Comparison of ENCODE assay signal across 23 cellular contexts in genomic region chr5:172999974-173000373, GRCh38. TPM values are rescaled to one million over a fixed set of nuclear protein-coding genes. Genes with fewer than 3 reads are reported as not detected.
DNase-seq lines count a peak whose midpoint lies in the region; ATAC-seq and TF ChIP-seq lines count a peak whose summit lies in the region.
"Had no signal": no experiment of that assay in that cellular context is flagged by ENCODE, and none has a peak within 500 bp of the region (broad histone marks: within the 10 kb centered on the region; RNA-seq: fewer than 3 reads in every experiment).

No MANE protein-coding gene starts in this region.

- peaks cover 100% of the 10 kb centered on the region for H3K79me2 ChIP-seq in SK-N-SH (ENCODE audit: insufficient read depth)

- peaks cover 26% of the 10 kb centered on the region for H3K36me3 Mint-ChIP-seq in activated CD4-positive, alpha-beta memory T cell treated with anti-CD3 and anti-CD28 coated beads for 36 hours
- peaks cover 25% of the 10 kb centered on the region for H3K36me3 Mint-ChIP-seq in activated CD4-positive, alpha-beta memory T cell treated with anti-CD3 and anti-CD28 coated beads, Interleukin-2, amount 10 ng/mL, durations not matched to agents 7 days and 5 days (ENCODE audit: low read depth)
- peaks cover 5% of the 10 kb centered on the region for H3K36me3 Mint-ChIP-seq in IgD-negative memory B cell
- H3K36me3 Mint-ChIP-seq in stimulated activated effector memory CD8-positive, alpha-beta T cell treated with anti-CD3 and anti-CD28 coated beads, Interleukin-12 subunit alpha, Interleukin-12 subunit beta, amount 100 ng/mL, for 72 hours, result peaks cover 58% of the 10 kb centered on the region

- TF ChIP-seq POLR2A in esophagus muscularis mucosa (IDR thresholded peaks at IDR 0.05; ENCODE audit: low read depth), result no peak

- H4K20me1 ChIP-seq in SK-N-SH (ENCODE audit: insufficient read depth), result peaks cover 37% of the 10 kb centered on the region

- H3K9me2 ChIP-seq in SK-N-SH, result no peaks in the 10 kb centered on the region

- POLR2A ChIA-PET in activated CD4-positive, alpha-beta memory T cell treated with anti-CD3 and anti-CD28 coated beads for 36 hours (lab: Charles Lee), result no interaction called here
- POLR2A ChIA-PET in activated CD4-positive, alpha-beta memory T cell treated with anti-CD3 and anti-CD28 coated beads, Interleukin-2, amount 10 ng/mL, durations not matched to agents 7 days and 5 days (lab: Charles Lee), result interaction anchor here (1.5 to 3.5 kb wide), 2 partner anchors 16 to 34 kb away, joined by 4 to 13 read pairs; partner anchors contain the start of gene ATP6V0E1
- POLR2A ChIA-PET in SK-N-SH (lab: Yijun Ruan, JAX), result no interaction called here

- TF ChIP-seq EP300 in esophagus muscularis mucosa (IDR thresholded peaks at IDR 0.05) (no peak), SK-N-SH (IDR thresholded peaks at IDR 0.05; ENCODE audit: borderline replicate concordance in 1 of 2, low read depth in 1 of 2, low read length in 1 of 2) (no peak)

- ATAC-seq in stimulated activated effector memory CD8-positive, alpha-beta T cell treated with anti-CD3 and anti-CD28 coated beads, Interleukin-12 subunit alpha, Interleukin-12 subunit beta, amount 100 ng/mL, for 72 hours, result no peak
- no peak for ATAC-seq in HG02642 (IDR thresholded peaks at IDR 0.05; ENCODE audit: poor library complexity, unreplicated experiment)
- ATAC-seq: effector memory CD8-positive, alpha-beta T cell; GM12878 had no signal

- intact Hi-C loops in activated CD4-positive, alpha-beta memory T cell treated with anti-CD3 and anti-CD28 coated beads for 36 hours (cut with micrococcal nuclease), result no loop called here
- intact Hi-C loops in esophagus muscularis mucosa (cut with DNase I), result no loop called here

- H3K36me3 ChIP-seq in esophagus muscularis mucosa (peaks cover 17 to 36% (median 24%) of the 10 kb centered on the region in 4 donors), SK-N-SH (replicated peaks in 1 of 2; ENCODE audit: control insufficient read depth in 1 of 2, insufficient read depth in 2 of 2, low read length in 1 of 2) (peaks cover 3 to 34% of the 10 kb centered on the region in 2 experiments)

- H3F3A ChIP-seq in SK-N-SH (replicated peaks; ENCODE audit: insufficient read depth), result peaks cover 5% of the 10 kb centered on the region

- H2AFZ ChIP-seq in SK-N-SH (ENCODE audit: low read depth), result no peak overlapping the region

- H3K27ac ChIP-seq in esophagus muscularis mucosa (replicated peaks in 1 of 4) (peak overlapping the region; percentile 26 to 60 (median 38)), SK-N-SH (ENCODE audit: low read depth in 2 of 2, low read length in 1 of 2) (no peak overlapping the region)
- H3K27ac ChIP-seq: pancreas had no signal

- no peak overlapping the region for H3K9ac ChIP-seq in SK-N-SH

- no peak overlapping the region for H3K4me3 Mint-ChIP-seq in activated CD4-positive, alpha-beta memory T cell treated with anti-CD3 and anti-CD28 coated beads for 36 hours
- no peak overlapping the region for H3K4me3 Mint-ChIP-seq in activated CD4-positive, alpha-beta memory T cell treated with anti-CD3 and anti-CD28 coated beads, Interleukin-2, amount 10 ng/mL, durations not matched to agents 7 days and 5 days
- H3K4me3 Mint-ChIP-seq in IgD-negative memory B cell, result no peak overlapping the region
- H3K4me3 Mint-ChIP-seq in stimulated activated effector memory CD8-positive, alpha-beta T cell treated with anti-CD3 and anti-CD28 coated beads, Interleukin-12 subunit alpha, Interleukin-12 subunit beta, amount 100 ng/mL, for 72 hours, result no peak overlapping the region
- H3K4me3 Mint-ChIP-seq: activated B cell treated with CpG ODN at 0.5 μM for 24 hours; effector memory CD8-positive, alpha-beta T cell; mesothelial cell of epicardium; nephron had no signal

- TF ChIP-seq CTCF in esophagus muscularis mucosa (IDR thresholded peaks at IDR 0.05) (no peak), SK-N-SH (IDR thresholded peaks at IDR 0.05) (no peak)

- 33% methylated on average over 1 of the region's 1 CpG for WGBS in esophagus muscularis mucosa
- whole genome bisulfite sequencing in SK-N-SH (ENCODE audit: low lambda C conversion rate), result 100% methylated on average over 1 of the region's 1 CpG

- no peaks in the 10 kb centered on the region for H3K27me3 Mint-ChIP-seq in activated CD4-positive, alpha-beta memory T cell treated with anti-CD3 and anti-CD28 coated beads for 36 hours
- no peaks in the 10 kb centered on the region for H3K27me3 Mint-ChIP-seq in activated CD4-positive, alpha-beta memory T cell treated with anti-CD3 and anti-CD28 coated beads, Interleukin-2, amount 10 ng/mL, durations not matched to agents 7 days and 5 days
- no peaks in the 10 kb centered on the region for H3K27me3 Mint-ChIP-seq in IgD-negative memory B cell
- H3K27me3 Mint-ChIP-seq: activated B cell treated with CpG ODN at 0.5 μM for 24 hours; effector memory CD8-positive, alpha-beta T cell had no signal

- H3K4me1 ChIP-seq in esophagus muscularis mucosa (peaks cover 37 to 57% (median 45%) of the 10 kb centered on the region in 4 donors), SK-N-SH (ENCODE audit: control insufficient read depth in 1 of 2, insufficient read depth in 2 of 2, low read depth in 1 of 2, low read length in 1 of 2) (peaks cover 3 to 4% of the 10 kb centered on the region in 2 experiments; a peak in 1 of 4 replicates)
- H3K4me1 ChIP-seq: HAP-1 had no signal

- CTCF ChIA-PET in activated CD4-positive, alpha-beta memory T cell treated with anti-CD3 and anti-CD28 coated beads for 36 hours (lab: Charles Lee), result interaction anchor here (1.6 kb wide), 1 partner anchor 15 kb away, joined by 5 read pairs; no protein-coding TSS in a partner anchor
- CTCF ChIA-PET in activated CD4-positive, alpha-beta memory T cell treated with anti-CD3 and anti-CD28 coated beads, Interleukin-2, amount 10 ng/mL, durations not matched to agents 7 days and 5 days (lab: Charles Lee), result no interaction called here
- CTCF ChIA-PET in SK-N-SH (lab: Yijun Ruan, JAX), result interaction anchor here (0.5 to 0.6 kb wide), 2 partner anchors 293 to 1827 kb away, joined by 3 read pairs; no protein-coding TSS in a partner anchor

- H3K4me3 ChIP-seq in esophagus muscularis mucosa, result no peak overlapping the region
- no peak overlapping the region for H3K4me3 ChIP-seq in SK-N-SH (ENCODE audit: low read depth in 2 of 2, low read length in 1 of 2)
- H3K4me3 ChIP-seq: GM12878, HAP-1, pancreas, thyroid gland had no signal

- H3K27me3 ChIP-seq in esophagus muscularis mucosa (peaks cover 0 to 3% (median 0%) of the 10 kb centered on the region in 4 donors), SK-N-SH (ENCODE audit: insufficient read depth) (no peaks in the 10 kb centered on the region)
- H3K27me3 ChIP-seq: pancreas, thyroid gland had no signal

- H3K9me3 Mint-ChIP-seq in activated CD4-positive, alpha-beta memory T cell treated with anti-CD3 and anti-CD28 coated beads for 36 hours, result no peaks in the 10 kb centered on the region
- H3K9me3 Mint-ChIP-seq in activated CD4-positive, alpha-beta memory T cell treated with anti-CD3 and anti-CD28 coated beads, Interleukin-2, amount 10 ng/mL, durations not matched to agents 7 days and 5 days, result no peaks in the 10 kb centered on the region
- no peaks in the 10 kb centered on the region for H3K9me3 Mint-ChIP-seq in IgD-negative memory B cell
- H3K9me3 Mint-ChIP-seq in stimulated activated effector memory CD8-positive, alpha-beta T cell treated with anti-CD3 and anti-CD28 coated beads, Interleukin-12 subunit alpha, Interleukin-12 subunit beta, amount 100 ng/mL, for 72 hours, result no peaks in the 10 kb centered on the region
- H3K9me3 Mint-ChIP-seq: activated B cell treated with CpG ODN at 0.5 μM for 24 hours; effector memory CD8-positive, alpha-beta T cell; mesothelial cell of epicardium; nephron had no signal

- no peak overlapping the region for H3K4me2 ChIP-seq in SK-N-SH

- peak overlapping the region; percentile 9 for H3K27ac Mint-ChIP-seq in activated CD4-positive, alpha-beta memory T cell treated with anti-CD3 and anti-CD28 coated beads for 36 hours
- H3K27ac Mint-ChIP-seq in activated CD4-positive, alpha-beta memory T cell treated with anti-CD3 and anti-CD28 coated beads, Interleukin-2, amount 10 ng/mL, durations not matched to agents 7 days and 5 days, result no peak overlapping the region
- H3K27ac Mint-ChIP-seq in IgD-negative memory B cell, result peak overlapping the region in 2 of 3 donors; percentile 2 to 86
- H3K27ac Mint-ChIP-seq in stimulated activated effector memory CD8-positive, alpha-beta T cell treated with anti-CD3 and anti-CD28 coated beads, Interleukin-12 subunit alpha, Interleukin-12 subunit beta, amount 100 ng/mL, for 72 hours, result peak overlapping the region; percentile 52
- H3K27ac Mint-ChIP-seq: activated B cell treated with CpG ODN at 0.5 μM for 24 hours, mesothelial cell of epicardium had no signal

- H3K4me1 Mint-ChIP-seq in activated CD4-positive, alpha-beta memory T cell treated with anti-CD3 and anti-CD28 coated beads for 36 hours (ENCODE audit: low read depth), result peaks cover 72% of the 10 kb centered on the region
- H3K4me1 Mint-ChIP-seq in activated CD4-positive, alpha-beta memory T cell treated with anti-CD3 and anti-CD28 coated beads, Interleukin-2, amount 10 ng/mL, durations not matched to agents 7 days and 5 days, result peaks cover 44% of the 10 kb centered on the region
- H3K4me1 Mint-ChIP-seq in IgD-negative memory B cell, result peaks cover 47 to 51% (median 49%) of the 10 kb centered on the region in 3 donors
- H3K4me1 Mint-ChIP-seq in stimulated activated effector memory CD8-positive, alpha-beta T cell treated with anti-CD3 and anti-CD28 coated beads, Interleukin-12 subunit alpha, Interleukin-12 subunit beta, amount 100 ng/mL, for 72 hours, result peaks cover 42% of the 10 kb centered on the region
- H3K4me1 Mint-ChIP-seq: mesothelial cell of epicardium had no signal

- DNase-seq in activated CD4-positive, alpha-beta memory T cell treated with anti-CD3 and anti-CD28 coated beads for 36 hours, result no peak
- no peak for DNase-seq in activated CD4-positive, alpha-beta memory T cell treated with anti-CD3 and anti-CD28 coated beads, Interleukin-2, amount 10 ng/mL, durations not matched to agents 7 days and 5 days
- DNase-seq in esophagus muscularis mucosa (ENCODE audit: extremely low spot score) (no peak), NCI-H748 treated with DMSO at 0.1 percent for 48 hours (lab: John Stamatoyannopoulos, UW) (no peak), SK-N-SH (no peak)
- no peak for DNase-seq in stimulated activated effector memory CD8-positive, alpha-beta T cell treated with anti-CD3 and anti-CD28 coated beads, Interleukin-12 subunit alpha, Interleukin-12 subunit beta, amount 100 ng/mL, for 72 hours (ENCODE audit: low spot score in 2 of 2)
- DNase-seq: activated B cell treated with CpG ODN at 0.5 μM for 24 hours; COR-L47; DMS79 treated with DMSO at 0.1 percent for 48 hours; effector memory CD8-positive, alpha-beta T cell; KBM-7; MV-4-11; NCI-H187; NCI-H69; pancreas; T-helper 9 cell had no signal

- no peak for TF ChIP-seq RAD21 in SK-N-SH (IDR thresholded peaks at IDR 0.05; ENCODE audit: low read length)

- H3K9me3 ChIP-seq in esophagus muscularis mucosa, result no peaks in the 10 kb centered on the region
- no peaks in the 10 kb centered on the region for H3K9me3 ChIP-seq in SK-N-SH
- H3K9me3 ChIP-seq: HAP-1, pancreas, thyroid gland had no signal

RNA-seq across cellular contexts. Expression of gene ATP6V0E1, which starts 16.4 kb away (rescaled TPM):
- total RNA-seq in activated CD4-positive, alpha-beta memory T cell treated with anti-CD3 and anti-CD28 coated beads for 36 hours, result 100 to 1,000 TPM; 116 to 121 TPM
- total RNA-seq in activated CD4-positive, alpha-beta memory T cell treated with anti-CD3 and anti-CD28 coated beads, Interleukin-2, amount 10 ng/mL, durations not matched to agents 7 days and 5 days, result 100 to 1,000 TPM; 163 to 166 TPM
- 427 TPM for polyA plus RNA-seq in IgD-negative memory B cell
- 100 to 1,000 TPM; 106 to 210 (median 133) TPM for total RNA-seq in esophagus muscularis mucosa
- 215 and 243 TPM in 2 replicates for polyA plus RNA-seq in SK-N-SH (2012; rRNA removed)
- polyA plus RNA-seq in SK-N-SH (2012; cell fraction: cytosol; rRNA removed), result 278 and 338 TPM in 2 replicates
- 73.7 and 85.6 TPM in 2 replicates for polyA plus RNA-seq in SK-N-SH (2012; cell fraction: nucleus; rRNA removed)

RNA-seq across cellular contexts. Expression of gene RPL26L1, which starts 40.8 kb away (rescaled TPM):
- total RNA-seq in activated CD4-positive, alpha-beta memory T cell treated with anti-CD3 and anti-CD28 coated beads for 36 hours, result 10 to 100 TPM; 66.0 to 67.6 TPM
- total RNA-seq in activated CD4-positive, alpha-beta memory T cell treated with anti-CD3 and anti-CD28 coated beads, Interleukin-2, amount 10 ng/mL, durations not matched to agents 7 days and 5 days, result 10 to 100 TPM; 36.2 to 38.7 TPM
- 27.9 TPM for polyA plus RNA-seq in IgD-negative memory B cell
- total RNA-seq in esophagus muscularis mucosa, result 10 to 100 TPM; 17.8 to 25.8 (median 22.1) TPM
- 193 and 212 TPM in 2 replicates for polyA plus RNA-seq in SK-N-SH (2012; rRNA removed)
- polyA plus RNA-seq in SK-N-SH (2012; cell fraction: cytosol; rRNA removed), result 199 and 206 TPM in 2 replicates
- polyA plus RNA-seq in SK-N-SH (2012; cell fraction: nucleus; rRNA removed), result 86.4 and 89.6 TPM in 2 replicates

RNA-seq across cellular contexts. Expression of gene CREBRF, which starts 56.2 kb away (rescaled TPM):
- total RNA-seq in activated CD4-positive, alpha-beta memory T cell treated with anti-CD3 and anti-CD28 coated beads for 36 hours, result 10 to 100 TPM; 15.3 to 16.3 TPM
- 10 to 100 TPM; 24.2 to 25.4 TPM for total RNA-seq in activated CD4-positive, alpha-beta memory T cell treated with anti-CD3 and anti-CD28 coated beads, Interleukin-2, amount 10 ng/mL, durations not matched to agents 7 days and 5 days
- polyA plus RNA-seq in IgD-negative memory B cell (53.6 TPM), SK-N-SH (2012; rRNA removed) (2.4 and 3.2 TPM in 2 replicates)
- 10 to 100 TPM; 37.8 to 76.5 (median 46.3) TPM for total RNA-seq in esophagus muscularis mucosa
- polyA plus RNA-seq in SK-N-SH (2012; cell fraction: cytosol; rRNA removed), result 2.5 and 2.9 TPM in 2 replicates
- 6.5 and 10.1 TPM in 2 replicates for polyA plus RNA-seq in SK-N-SH (2012; cell fraction: nucleus; rRNA removed)

Comparison
In these comparisons a context has a peak if more than half of its experiments do, and no peak if none do; other contexts are left out.
1. H3K27ac ChIP-seq: peak in esophagus muscularis mucosa (4 of 4); none in SK-N-SH (0 of 2).